ENCODE assay signal across 8 cellular contexts in genomic region chr11:112961146-112961668, GRCh38. TPM values are rescaled to one million over a fixed set of nuclear protein-coding genes. Genes with fewer than 3 reads are reported as not detected.
DNase-seq lines count a peak whose midpoint lies in the region; ATAC-seq, FAIRE-seq and TF ChIP-seq lines count a peak whose summit lies in the region.

NCAM1 (plus strand) TSS chr11:112961420.

- no peaks in the 10 kb centered on the region for H3K9me3 ChIP-seq in neural progenitor cell (ENCODE audit: low read depth)

- intact Hi-C loops in Right ventricle myocardium superior (cut with DNase I): loop anchor here (10.0 kb wide), 2 partner anchors 126 to 154 kb away; no protein-coding TSS in a partner anchor

- H3K9ac ChIP-seq in neural progenitor cell: no peak within 1 kb of the TSS

- peaks cover 15% of the 10 kb centered on the region for H3K4me1 Mint-ChIP-seq in activated naive CD8-positive, alpha-beta T cell (ENCODE audit: low read depth)
- peaks cover 9% of the 10 kb centered on the region for H3K4me1 Mint-ChIP-seq in neural progenitor cell

- peaks cover 13% of the 10 kb centered on the region for H3K4me1 ChIP-seq in neural progenitor cell

- peaks cover 30% of the 10 kb centered on the region for H3K27me3 ChIP-seq in neural progenitor cell

- TF ChIP-seq CTCF in neural progenitor cell (IDR thresholded peaks at IDR 0.05): no peak

- DNase-seq in AG08396 (ENCODE audit: low spot score) (peak; percentile 26), H54 (ENCODE audit: insufficient read length, low spot score) (peak; percentile 20), NCI-H510A treated with DMSO at 0.1 percent for 48 hours (lab: John Stamatoyannopoulos, UW) (peak; percentile 95), Right ventricle myocardium superior (peak; percentile 90), neural progenitor cell (ENCODE audit: low spot score) (peak; percentile 97), GM12892 (ENCODE audit: insufficient read length) (no peak)

- H3K79me2 ChIP-seq in neural progenitor cell (ENCODE audit: low read depth): peaks cover 3% of the 10 kb centered on the region

- H3K27ac Mint-ChIP-seq in activated naive CD8-positive, alpha-beta T cell: no peak within 1 kb of the TSS
- peak within 1 kb of the TSS; percentile 47 for H3K27ac Mint-ChIP-seq in neural progenitor cell

- peaks cover 44% of the 10 kb centered on the region for H3K27me3 Mint-ChIP-seq in activated naive CD8-positive, alpha-beta T cell
- H3K27me3 Mint-ChIP-seq in neural progenitor cell (ENCODE audit: insufficient read depth, low read depth): peaks cover 6% of the 10 kb centered on the region

- H2AFZ ChIP-seq in neural progenitor cell (replicated peaks): peak within 1 kb of the TSS; percentile 92

- H3K4me3 ChIP-seq in neural progenitor cell: peak within 1 kb of the TSS; percentile 82

- FAIRE-seq in H54 (lab: Jason Lieb, UNC) (no peak), GM12892 (lab: Jason Lieb, UNC) (no peak)

- peak within 1 kb of the TSS; percentile 87 for H3K4me3 Mint-ChIP-seq in activated naive CD8-positive, alpha-beta T cell
- H3K4me3 Mint-ChIP-seq in neural progenitor cell: peak within 1 kb of the TSS; percentile 98

- ATAC-seq in Right ventricle myocardium superior (ENCODE audit: poor library complexity) (peak; percentile 73), GM18520 (IDR thresholded peaks at IDR 0.05; ENCODE audit: unreplicated experiment) (no peak)

- no peaks in the 10 kb centered on the region for H3K36me3 Mint-ChIP-seq in activated naive CD8-positive, alpha-beta T cell
- no peaks in the 10 kb centered on the region for H3K36me3 Mint-ChIP-seq in neural progenitor cell

- no peaks in the 10 kb centered on the region for H4K20me1 ChIP-seq in neural progenitor cell (ENCODE audit: low read depth)

- H3K36me3 ChIP-seq in neural progenitor cell: no peaks in the 10 kb centered on the region

- TF ChIP-seq POLR2A in H54 (IDR thresholded peaks at IDR 0.05; ENCODE audit: low read depth, low read length) (no peak), GM12892 (IDR thresholded peaks at IDR 0.05; ENCODE audit: low read depth, low read length) (no peak)

- H3K4me2 ChIP-seq in neural progenitor cell: peak within 1 kb of the TSS; percentile 97

- peaks cover 21% of the 10 kb centered on the region for H3F3A ChIP-seq in neural progenitor cell (ENCODE audit: low read depth)

- no peak within 1 kb of the TSS for H3K27ac ChIP-seq in neural progenitor cell

- H3K9me3 Mint-ChIP-seq in activated naive CD8-positive, alpha-beta T cell (ENCODE audit: low read depth): no peaks in the 10 kb centered on the region
- no peaks in the 10 kb centered on the region for H3K9me3 Mint-ChIP-seq in neural progenitor cell

RNA-seq across cellular contexts. Expression of gene NCAM1, which starts in this region (rescaled TPM):
- total RNA-seq in Right ventricle myocardium superior: 226 TPM
- total RNA-seq in neural progenitor cell (ENCODE audit: low replicate concordance): 17.5 and 20.8 TPM in 2 replicates
- not detected for polyA plus RNA-seq in GM12892 (2012; ENCODE audit: missing spikeins)

Comparison
In these comparisons a context has a peak if more than half of its experiments do, and no peak if none do; other contexts are left out.
1. RNA of gene NCAM1 (total RNA-seq): 226 TPM in Right ventricle myocardium superior (single experiment); 17.5 to 20.8 TPM in neural progenitor cell; every median in the first group is over 10 times any median in the second.